In the genomic region with DNA sequence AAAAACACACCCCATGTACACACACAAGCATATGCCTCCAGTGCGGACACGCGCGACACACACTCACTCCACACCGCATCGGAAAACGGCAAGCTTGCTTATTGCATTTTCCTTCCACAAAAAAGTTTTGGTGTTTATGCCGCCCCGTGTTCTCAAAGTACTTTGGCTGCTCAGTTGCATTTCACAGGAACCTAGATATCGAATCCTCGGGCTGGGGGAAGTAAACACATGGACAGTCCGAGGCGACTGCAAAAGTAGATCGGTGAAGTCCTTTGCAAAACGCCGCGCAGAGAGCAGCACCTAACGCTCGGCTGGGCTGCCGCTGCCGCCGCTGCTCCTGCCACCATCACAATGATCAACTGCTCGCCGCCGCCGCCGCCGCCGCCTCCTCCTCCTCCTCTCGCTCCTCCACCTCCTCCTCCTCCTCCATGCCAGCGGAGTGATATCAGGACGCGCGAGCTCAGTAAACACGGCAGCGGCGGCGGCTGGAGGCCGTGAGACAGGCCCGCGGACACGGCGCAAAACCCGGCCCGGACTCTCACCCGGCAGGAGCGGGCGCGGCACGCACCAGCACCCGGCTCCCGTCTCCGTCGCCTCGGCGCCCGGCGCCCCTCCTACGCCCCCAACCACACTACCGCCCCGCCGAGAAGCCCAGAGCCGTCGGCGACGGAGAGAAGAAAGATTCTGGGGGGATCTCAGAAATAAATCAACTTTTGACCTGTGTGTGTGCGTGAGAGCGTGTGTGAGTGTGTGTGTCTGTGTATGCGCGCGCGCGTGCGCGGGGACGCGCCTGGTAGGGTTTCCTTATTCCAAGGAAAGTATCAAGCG, we compare ENCODE assay signal across 1 cellular context.
TF ChIP-seq lines count a peak whose summit lies in the region.

Gene MAML3 (minus strand): TSS at position 441 of the 828 bp plus-strand sequence. CDS start 857 bp downstream, outside the sequence.

TF ChIP-seq in HCT116, 20 proteins besides CTCF, POLR2A, EP300 and RAD21:
- TF ChIP-seq ZFX (IDR thresholded peaks at IDR 0.05): peak; percentile 14; the same call in 1 of the 2 replicates
- TF ChIP-seq TCF7L2 (IDR thresholded peaks at IDR 0.05; ENCODE audit: borderline replicate concordance, extremely low read depth, insufficient read depth, insufficient read length): peak; percentile 86
- TF ChIP-seq ELF1 (IDR thresholded peaks at IDR 0.05; ENCODE audit: borderline replicate concordance, low read depth): no peak
- peak; percentile 90 for TF ChIP-seq YY1 (IDR thresholded peaks at IDR 0.05; ENCODE audit: extremely low read depth, insufficient replicate concordance, low read depth, low read length)
- TF ChIP-seq POLR2AphosphoS5 (IDR thresholded peaks at IDR 0.05; ENCODE audit: low read depth, low read length): peak; percentile 88
- TF ChIP-seq SRF (IDR thresholded peaks at IDR 0.05; ENCODE audit: low read depth): no peak
